ENCODE assay signal across 1 cellular context in the genomic region with DNA sequence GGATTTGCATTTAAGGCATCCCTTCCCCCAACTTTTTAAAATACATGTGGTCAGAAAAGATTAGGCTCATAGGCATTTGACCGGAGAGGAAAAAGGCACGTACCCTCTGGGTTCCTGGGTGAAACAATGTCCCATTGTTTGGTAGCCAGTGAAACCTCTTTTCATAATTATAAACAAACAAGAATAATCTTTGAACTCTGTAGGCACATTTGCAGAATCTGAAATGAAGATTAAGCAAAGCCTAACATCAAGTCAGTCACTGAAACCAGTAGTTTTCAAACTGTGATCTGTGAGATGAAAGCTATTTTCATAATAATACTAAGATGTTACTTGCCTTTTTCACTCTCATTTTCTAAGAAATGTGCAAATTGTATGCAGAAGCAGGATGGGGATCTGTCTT.
TF ChIP-seq lines count a peak whose summit lies in the region.

No MANE protein-coding gene starts in this region.

TF ChIP-seq in GM23338, 12 proteins besides CTCF, POLR2A, EP300 and RAD21 (continued from another document):
- TF ChIP-seq, protein P1, sequence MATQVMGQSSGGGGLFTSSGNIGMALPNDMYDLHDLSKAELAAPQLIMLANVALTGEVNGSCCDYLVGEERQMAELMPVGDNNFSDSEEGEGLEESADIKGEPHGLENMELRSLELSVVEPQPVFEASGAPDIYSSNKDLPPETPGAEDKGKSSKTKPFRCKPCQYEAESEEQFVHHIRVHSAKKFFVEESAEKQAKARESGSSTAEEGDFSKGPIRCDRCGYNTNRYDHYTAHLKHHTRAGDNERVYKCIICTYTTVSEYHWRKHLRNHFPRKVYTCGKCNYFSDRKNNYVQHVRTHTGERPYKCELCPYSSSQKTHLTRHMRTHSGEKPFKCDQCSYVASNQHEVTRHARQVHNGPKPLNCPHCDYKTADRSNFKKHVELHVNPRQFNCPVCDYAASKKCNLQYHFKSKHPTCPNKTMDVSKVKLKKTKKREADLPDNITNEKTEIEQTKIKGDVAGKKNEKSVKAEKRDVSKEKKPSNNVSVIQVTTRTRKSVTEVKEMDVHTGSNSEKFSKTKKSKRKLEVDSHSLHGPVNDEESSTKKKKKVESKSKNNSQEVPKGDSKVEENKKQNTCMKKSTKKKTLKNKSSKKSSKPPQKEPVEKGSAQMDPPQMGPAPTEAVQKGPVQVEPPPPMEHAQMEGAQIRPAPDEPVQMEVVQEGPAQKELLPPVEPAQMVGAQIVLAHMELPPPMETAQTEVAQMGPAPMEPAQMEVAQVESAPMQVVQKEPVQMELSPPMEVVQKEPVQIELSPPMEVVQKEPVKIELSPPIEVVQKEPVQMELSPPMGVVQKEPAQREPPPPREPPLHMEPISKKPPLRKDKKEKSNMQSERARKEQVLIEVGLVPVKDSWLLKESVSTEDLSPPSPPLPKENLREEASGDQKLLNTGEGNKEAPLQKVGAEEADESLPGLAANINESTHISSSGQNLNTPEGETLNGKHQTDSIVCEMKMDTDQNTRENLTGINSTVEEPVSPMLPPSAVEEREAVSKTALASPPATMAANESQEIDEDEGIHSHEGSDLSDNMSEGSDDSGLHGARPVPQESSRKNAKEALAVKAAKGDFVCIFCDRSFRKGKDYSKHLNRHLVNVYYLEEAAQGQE (IDR thresholded peaks at IDR 0.05; ENCODE audit: unreplicated experiment) = no peak
- TF ChIP-seq POLR2AphosphoS5 (IDR thresholded peaks at IDR 0.05; ENCODE audit: low read depth) (no peak), ZNF331 (CRISPR knock-in tag; IDR thresholded peaks at IDR 0.05; ENCODE audit: low read depth) (no peak), STAT1 (IDR thresholded peaks at IDR 0.05; ENCODE audit: unreplicated experiment) (no peak), JUNB (IDR thresholded peaks at IDR 0.05; ENCODE audit: unreplicated experiment) (no peak), EZH2phosphoT487 (IDR thresholded peaks at IDR 0.05; ENCODE audit: unreplicated experiment) (no peak), EZH2 (IDR thresholded peaks at IDR 0.05; ENCODE audit: low read depth, unreplicated experiment) (no peak)
- TF ChIP-seq, protein P2, sequence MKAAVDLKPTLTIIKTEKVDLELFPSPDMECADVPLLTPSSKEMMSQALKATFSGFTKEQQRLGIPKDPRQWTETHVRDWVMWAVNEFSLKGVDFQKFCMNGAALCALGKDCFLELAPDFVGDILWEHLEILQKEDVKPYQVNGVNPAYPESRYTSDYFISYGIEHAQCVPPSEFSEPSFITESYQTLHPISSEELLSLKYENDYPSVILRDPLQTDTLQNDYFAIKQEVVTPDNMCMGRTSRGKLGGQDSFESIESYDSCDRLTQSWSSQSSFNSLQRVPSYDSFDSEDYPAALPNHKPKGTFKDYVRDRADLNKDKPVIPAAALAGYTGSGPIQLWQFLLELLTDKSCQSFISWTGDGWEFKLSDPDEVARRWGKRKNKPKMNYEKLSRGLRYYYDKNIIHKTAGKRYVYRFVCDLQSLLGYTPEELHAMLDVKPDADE (IDR thresholded peaks at IDR 0.05) = no peak
TF ChIP-seq in GM23338: peak in this region for 0.
